ENCODE assay signal across 8 cellular contexts in the genomic region with DNA sequence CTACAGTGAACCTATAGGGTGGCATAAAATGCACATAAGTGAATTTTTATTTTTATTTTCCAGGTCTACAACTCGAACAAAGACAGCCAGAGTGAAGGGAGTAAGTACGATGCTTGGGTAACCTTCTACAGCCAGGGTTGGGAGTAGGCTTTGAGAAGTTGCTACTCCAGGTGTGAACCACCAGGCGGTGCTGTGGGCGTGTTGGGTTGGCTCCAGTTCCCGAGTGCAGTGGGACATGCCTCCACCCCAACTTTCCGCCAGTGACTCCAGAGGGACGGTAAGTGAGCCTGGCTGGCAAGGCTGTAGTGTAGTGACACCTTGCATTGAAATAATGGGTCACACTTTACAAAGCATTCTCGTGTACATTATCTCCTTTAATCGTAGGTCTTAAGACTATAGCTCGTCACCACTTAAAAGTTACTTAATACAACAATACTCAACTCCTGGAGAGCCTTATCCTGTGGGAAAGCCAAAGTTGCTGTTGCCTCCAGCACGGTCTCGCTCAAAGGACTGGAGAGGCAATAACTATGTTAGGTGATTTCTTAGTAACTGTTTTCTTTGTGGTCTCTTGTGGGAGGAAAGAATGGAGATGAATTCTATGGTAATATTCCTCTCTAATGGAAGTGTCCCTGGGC.
A peak's percentile ranks its signal among the peaks of the same experiment; 100 is the strongest.
DNase-seq lines count a peak whose midpoint lies in the region; ATAC-seq, FAIRE-seq and TF ChIP-seq lines count a peak whose summit lies in the region.

No MANE protein-coding gene starts in this region.

- intact Hi-C loops in left ventricle myocardium superior (cut with micrococcal nuclease) = loop anchor here (10.0 kb wide), 1 partner anchor 811 kb away; no protein-coding TSS in a partner anchor

- DNase-seq in AG10803 (ENCODE audit: low read depth) (no peak), GM18507 (ENCODE audit: extremely low spot score, insufficient read length, low read depth) (no peak), SKM-1 treated with dmso at 0.1 percent for 144 hours (lab: John Stamatoyannopoulos, UW; ENCODE audit: unreplicated experiment) (peak; percentile 22), left ventricle myocardium superior (peak; percentile 47), SHP77 treated with DMSO at 0.1 percent for 48 hours (lab: John Stamatoyannopoulos, UW) (no peak), NCI-H2107 (lab: John Stamatoyannopoulos, UW) (no peak), retina (no peak)

- ATAC-seq in left ventricle myocardium superior (peak; percentile 61), HG03108 (IDR thresholded peaks at IDR 0.05; ENCODE audit: unreplicated experiment) (no peak)

- peak; percentile 22; the same call in 1 of the 2 replicates for TF ChIP-seq CTCF in AG10803 (conservative IDR thresholded peaks at IDR 0.05; ENCODE audit: low read length)

- no peak overlapping the region for H3K4me3 ChIP-seq in AG10803 (ENCODE audit: low read length)

- peak; percentile 70 for FAIRE-seq in GM18507 (lab: Jason Lieb, UNC)

Comparison
In these comparisons a context has a peak if more than half of its experiments do, and no peak if none do; other contexts are left out.
1. DNase-seq: peak in SKM-1 treated with dmso at 0.1 percent for 144 hours (single experiment) and left ventricle myocardium superior (single experiment); none in AG10803 (single experiment), GM18507 (single experiment), SHP77 treated with DMSO at 0.1 percent for 48 hours (single experiment), NCI-H2107 (single experiment) and retina (single experiment).